Comparison of ENCODE assay signal across 10 cellular contexts in the genomic region with DNA sequence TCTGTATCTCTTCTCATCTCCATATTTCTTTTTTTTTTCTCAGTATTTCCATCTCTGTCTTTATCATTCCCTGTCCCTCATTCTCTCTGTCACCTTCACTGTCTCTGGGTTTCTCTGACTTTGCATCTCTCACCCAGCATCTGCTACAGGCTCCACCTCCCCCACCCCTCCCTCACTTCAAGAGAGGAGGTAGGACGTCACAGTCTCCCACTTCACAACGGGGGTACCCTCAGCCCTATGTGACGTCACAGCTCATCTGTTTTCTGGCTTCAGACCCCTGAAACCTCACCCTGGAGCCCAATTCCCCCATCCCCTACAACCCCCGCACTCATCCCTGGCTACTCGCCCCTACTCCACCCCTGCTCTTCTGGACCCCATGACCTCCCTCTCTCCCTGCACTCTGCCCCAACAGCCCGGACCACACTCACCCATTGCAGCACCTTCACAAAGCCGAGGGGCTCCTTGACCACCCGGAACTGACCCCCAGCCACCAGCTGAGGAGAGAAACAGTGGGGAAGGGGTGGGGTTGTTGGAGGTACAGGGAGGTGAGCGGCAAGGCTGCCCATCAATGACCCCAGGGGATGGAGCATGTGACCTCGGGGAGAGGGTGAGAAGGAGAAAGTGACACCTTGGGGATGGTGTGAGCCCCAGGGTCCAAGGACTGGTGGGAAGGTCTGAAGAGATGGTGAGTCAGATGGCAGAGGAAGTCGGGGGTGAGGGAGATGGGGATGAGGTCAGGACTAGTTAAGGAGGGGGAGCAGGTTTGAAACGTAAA. TPM values are rescaled to one million over a fixed set of nuclear protein-coding genes. Genes with fewer than 3 reads are reported as not detected.
DNase-seq lines count a peak whose midpoint lies in the region; ATAC-seq, FAIRE-seq and TF ChIP-seq lines count a peak whose summit lies in the region.
"Had no signal": no experiment of that assay in that cellular context is flagged by ENCODE, and none has a peak within 500 bp of the region (broad histone marks: within the 10 kb centered on the region; RNA-seq: fewer than 3 reads in every experiment).

No MANE protein-coding gene starts in this region.

- peak overlapping the region in 1 of 3 experiments; percentile 37; a peak in 2 of 6 replicates for H3K4me3 ChIP-seq in HepG2 (replicated peaks in 1 of 3; ENCODE audit: insufficient read depth in 1 of 3, low read depth in 2 of 3, low read length in 3 of 3)
- no peak overlapping the region for H3K4me3 ChIP-seq in right lobe of liver
- no peak overlapping the region for H3K4me3 ChIP-seq in heart left ventricle
- H3K4me3 ChIP-seq in CD8-positive, alpha-beta memory T cell (ENCODE audit: low read length): no peak overlapping the region

- peak overlapping the region; percentile 7; the same call in 1 of the 2 replicates for H3K4me2 ChIP-seq in HepG2 (ENCODE audit: low read depth, low read length)

- H3K27ac Mint-ChIP-seq in brain: peak overlapping the region; percentile 13 to 97 (median 65)
- peak overlapping the region in 1 of 8 donors; percentile 15 for H3K27ac Mint-ChIP-seq in CD8-positive, alpha-beta memory T cell

- no peak for TF ChIP-seq RAD21 in HepG2 (CRISPR knock-in tag; IDR thresholded peaks at IDR 0.05)

- H3K27ac ChIP-seq in HepG2 (ENCODE audit: extremely low read length, insufficient read depth, low read length) (no peak overlapping the region), right lobe of liver (no peak overlapping the region), substantia nigra (ENCODE audit: low read depth, low read length, poor library complexity, severe bottlenecking) (peak overlapping the region; percentile 42), heart left ventricle (no peak overlapping the region)
- H3K27ac ChIP-seq in CD8-positive, alpha-beta memory T cell (ENCODE audit: low read depth, low read length): no peak overlapping the region

- CTCF ChIA-PET in HepG2 (lab: Yijun Ruan, JAX; ENCODE audit: low intra/inter-chr PET ratio, low total read pairs): no interaction called here
- CTCF ChIA-PET in CD8-positive, alpha-beta memory T cell (lab: Charles Lee): no interaction called here

- no peaks in the 10 kb centered on the region for H4K20me1 ChIP-seq in HepG2 (ENCODE audit: insufficient read depth, low read length)

- H3K9ac ChIP-seq in HepG2 (ENCODE audit: insufficient read depth, low read depth, low read length): no peak overlapping the region

- TF ChIP-seq EP300 in HepG2 (IDR thresholded peaks at IDR 0.05; ENCODE audit: low read depth in 2 of 2, low read length in 2 of 2) (no peak), HepG2 (CRISPR knock-in tag; IDR thresholded peaks at IDR 0.05; ENCODE audit: borderline replicate concordance) (no peak)

- no peaks in the 10 kb centered on the region for H3K36me3 Mint-ChIP-seq in brain
- H3K36me3 Mint-ChIP-seq in CD8-positive, alpha-beta memory T cell: peaks cover 0 to 3% (median 1%) of the 10 kb centered on the region in 3 donors

- H3K9me3 Mint-ChIP-seq in brain: peaks cover 0 to 16% (median 0%) of the 10 kb centered on the region in 5 experiments
- no peaks in the 10 kb centered on the region for H3K9me3 Mint-ChIP-seq in CD8-positive, alpha-beta memory T cell

- 8% methylated on average over 12 of the region's 12 CpGs for WGBS in HepG2 (ENCODE audit: low lambda C conversion rate)
- WGBS in right lobe of liver (ENCODE audit: insufficient coverage, low coverage, low lambda C conversion rate, missing lambda C conversion rate): 30% methylated on average over 12 of the region's 12 CpGs
- 9 to 46% (median 28%) methylated on average over 12 of the region's 12 CpGs for WGBS in heart left ventricle, 4 donors

- peaks cover 4% of the 10 kb centered on the region for H3K27me3 Mint-ChIP-seq in brain
- H3K27me3 Mint-ChIP-seq in CD8-positive, alpha-beta memory T cell: peaks cover 0 to 2% of the 10 kb centered on the region in 2 donors

- POLR2A ChIA-PET in HepG2 (lab: Yijun Ruan, JAX): no interaction called here
- POLR2A ChIA-PET in CD8-positive, alpha-beta memory T cell (lab: Charles Lee): no interaction called here

- no peak for TF ChIP-seq CTCF in HepG2 (CRISPR knock-in tag; IDR thresholded peaks at IDR 0.05)
- TF ChIP-seq CTCF in right lobe of liver (IDR thresholded peaks at IDR 0.05): no peak
- TF ChIP-seq CTCF in brain (conservative IDR thresholded peaks at IDR 0.05): no peak
- no peak for TF ChIP-seq CTCF in heart left ventricle (IDR thresholded peaks at IDR 0.05)

- H3K4me3 Mint-ChIP-seq in brain: peak overlapping the region; percentile 49 to 85 (median 80)
- H3K4me3 Mint-ChIP-seq in CD8-positive, alpha-beta memory T cell: peak overlapping the region in 3 of 7 donors; percentile 1 to 82 (median 44)

- in situ Hi-C loops in HepG2 (cut with HindIII; ENCODE audit: extremely low pct_ligation_motif_present, low pct_unique_long_range_greater_than_20kb): no loop called here

- TF ChIP-seq POLR2A in HepG2 (IDR thresholded peaks at IDR 0.05; ENCODE audit: insufficient read depth in 1 of 2, low read depth in 2 of 2, low read length in 2 of 2) (no peak), right lobe of liver (IDR thresholded peaks at IDR 0.05) (no peak), heart left ventricle (IDR thresholded peaks at IDR 0.05) (no peak)

- H3K27me3 ChIP-seq in HepG2 (ENCODE audit: control insufficient read depth in 1 of 2, insufficient read depth in 2 of 2, low read length in 2 of 2) (no peaks in the 10 kb centered on the region), right lobe of liver (no peaks in the 10 kb centered on the region), heart left ventricle (no peaks in the 10 kb centered on the region)
- H3K27me3 ChIP-seq in CD8-positive, alpha-beta memory T cell (ENCODE audit: insufficient read depth, low read length, poor library complexity, severe bottlenecking): no peaks in the 10 kb centered on the region

- H3K4me1 ChIP-seq in HepG2 (ENCODE audit: insufficient read depth, low read length) (peaks cover 52% of the 10 kb centered on the region), right lobe of liver (no peaks in the 10 kb centered on the region), heart left ventricle (peaks cover 0 to 11% (median 2%) of the 10 kb centered on the region in 12 donors)
- H3K4me1 ChIP-seq in CD8-positive, alpha-beta memory T cell (ENCODE audit: insufficient read depth, low read length): no peaks in the 10 kb centered on the region

- intact Hi-C loops in HepG2 (cut with micrococcal nuclease; ENCODE audit: unreplicated experiment): no loop called here
- intact Hi-C loops in right lobe of liver (cut with DNase I): no loop called here
- intact Hi-C loops in heart left ventricle (cut with DNase I): loop anchor here in 4 of 10 donors (5.0 to 10.0 kb wide), 4 partner anchors 66 to 726 kb away; a partner anchor contains a TSS

- ATAC-seq in HepG2: no peak
- no peak for ATAC-seq in right lobe of liver
- no peak for ATAC-seq in heart left ventricle

- FAIRE-seq in HepG2 (lab: Jason Lieb, UNC): no peak
- FAIRE-seq: kidney had no signal

- H3K9me3 ChIP-seq in HepG2 (ENCODE audit: low read length) (no peaks in the 10 kb centered on the region), right lobe of liver (no peaks in the 10 kb centered on the region), heart left ventricle (no peaks in the 10 kb centered on the region)
- no peaks in the 10 kb centered on the region for H3K9me3 ChIP-seq in CD8-positive, alpha-beta memory T cell (ENCODE audit: low read length)
- H3K9me3 ChIP-seq: stomach had no signal

- H3K79me2 ChIP-seq in HepG2 (ENCODE audit: insufficient read depth, low read length): no peaks in the 10 kb centered on the region

- DNase-seq in HepG2 (ENCODE audit: low spot score) (no peak), right lobe of liver (no peak), substantia nigra (lab: John Stamatoyannopoulos, UW) (peak in 2 of 49 donors; percentile 17 to 61), heart left ventricle (no peak)
- DNase-seq in CD8-positive, alpha-beta memory T cell: no peak
- DNase-seq: IMR-90, kidney, NCI-H1694 treated with DMSO at 0.1 percent for 48 hours, stomach had no signal

- H3K36me3 ChIP-seq in HepG2 (replicated peaks in 1 of 2; ENCODE audit: control insufficient read depth in 1 of 2, insufficient read depth in 2 of 2, low read length in 2 of 2) (no peaks in the 10 kb centered on the region), right lobe of liver (no peaks in the 10 kb centered on the region), heart left ventricle (no peaks in the 10 kb centered on the region)
- no peaks in the 10 kb centered on the region for H3K36me3 ChIP-seq in CD8-positive, alpha-beta memory T cell (ENCODE audit: insufficient read depth, low read length)
- H3K36me3 ChIP-seq: stomach had no signal

- no TSS peak for BruUV-seq in HepG2 (replicated peaks; lab: Mats Ljungman, UMichigan)

- H3K4me1 Mint-ChIP-seq in brain: peaks cover 15% of the 10 kb centered on the region
- peaks cover 6 to 17% (median 10%) of the 10 kb centered on the region in 3 donors for H3K4me1 Mint-ChIP-seq in CD8-positive, alpha-beta memory T cell

- H2AFZ ChIP-seq in HepG2 (ENCODE audit: low read length): no peak overlapping the region

RNA-seq across cellular contexts. Expression of a gene that starts 1.3 kb away (rescaled TPM):
- 1.7 and 2.5 TPM in 2 replicates for total RNA-seq in HepG2 (2016; rRNA removed; fragmentation: Illumina TruSeq; extraction: Trizol)
- total RNA-seq in HepG2 (2016; cell fraction: cytosol; rRNA removed; fragmentation: Illumina TruSeq; extraction: Trizol; ENCODE audit: low read depth): 0.40 and 0.62 TPM in 2 replicates
- total RNA-seq in HepG2 (2016; cell fraction: insoluble cytoplasmic fraction; rRNA removed; fragmentation: Illumina TruSeq; extraction: Trizol): 0.62 and 2.3 TPM in 2 replicates
- total RNA-seq in HepG2 (2016; cell fraction: membrane; rRNA removed; fragmentation: Illumina TruSeq; extraction: Trizol): 0.55 and 0.93 TPM in 2 replicates
- 1.4 and 2.4 TPM in 2 replicates for total RNA-seq in HepG2 (2016; cell fraction: nucleus; rRNA removed; fragmentation: Illumina TruSeq; extraction: Trizol)
- 2.0 and 4.4 TPM in 2 replicates for polyA plus RNA-seq in HepG2 (2011; rRNA removed)
- polyA plus RNA-seq in HepG2 (2011; cell fraction: cytosol; rRNA removed): 2.7 and 2.9 TPM in 2 replicates
- 3.0 and 5.4 TPM in 2 replicates for polyA plus RNA-seq in HepG2 (2011; cell fraction: nucleus; rRNA removed)
- 6.5 and 6.7 TPM in 2 replicates for polyA plus RNA-seq in HepG2 (2012)
- 0.21 and 0.33 TPM in 2 replicates for polyA plus RNA-seq in HepG2 (2016; cell fraction: cytosol; fragmentation: Illumina TruSeq; extraction: Trizol; ENCODE audit: low read depth)
- polyA plus RNA-seq in HepG2 (2016; cell fraction: insoluble cytoplasmic fraction; fragmentation: Illumina TruSeq; extraction: Trizol; ENCODE audit: low read depth): 0.52 and 0.99 TPM in 2 replicates
- 0.50 and 0.73 TPM in 2 replicates for polyA plus RNA-seq in HepG2 (2016; cell fraction: membrane; fragmentation: Illumina TruSeq; extraction: Trizol; ENCODE audit: low read depth)
- 3.2 and 4.6 TPM in 2 replicates for polyA plus RNA-seq in HepG2 (2016; cell fraction: nucleus; fragmentation: Illumina TruSeq; extraction: Trizol; ENCODE audit: insufficient read depth, low read depth)
- polyA minus RNA-seq in HepG2 (2011; rRNA and poly(A)+ RNA removed; ENCODE audit: low replicate concordance): 1.6 and 4.4 TPM in 2 replicates
- polyA minus RNA-seq in HepG2 (2011; cell fraction: cytosol; rRNA and poly(A)+ RNA removed): 2.1 and 3.0 TPM in 2 replicates
- 1.7 and 2.2 TPM in 2 replicates for polyA minus RNA-seq in HepG2 (2011; cell fraction: nucleus; rRNA and poly(A)+ RNA removed)
- total RNA-seq in right lobe of liver: under 1 TPM in 5 of 6 experiments, not detected in 1; 0.12 to 0.39 (median 0.27) TPM
- 207 TPM for polyA plus RNA-seq in brain (ENCODE audit: insufficient read depth, low read depth, low replicate concordance)
- 1 to 10 TPM in 6 of 9 donors, under 1 TPM in 3; 0.49 to 2.7 (median 1.1) TPM for total RNA-seq in heart left ventricle
- 1 to 10 TPM; 1.3 to 3.7 TPM for polyA plus RNA-seq in heart left ventricle
- total RNA-seq in CD8-positive, alpha-beta memory T cell: 1 to 10 TPM; 1.9 to 2.5 TPM
- 0.25 TPM for polyA plus RNA-seq in CD8-positive, alpha-beta memory T cell

RNA-seq across cellular contexts. Expression of a gene that starts 12.6 kb away (rescaled TPM):
- total RNA-seq in HepG2 (2016; rRNA removed; fragmentation: Illumina TruSeq; extraction: Trizol) (2.5 and 2.6 TPM in 2 replicates), right lobe of liver (1 to 10 TPM; 3.8 to 6.4 (median 5.0) TPM), heart left ventricle (10 to 100 TPM in 2 of 9 donors, 1 to 10 TPM in 7; 6.6 to 12.7 (median 9.3) TPM)
- 1.5 and 2.5 TPM in 2 replicates for total RNA-seq in HepG2 (2016; cell fraction: cytosol; rRNA removed; fragmentation: Illumina TruSeq; extraction: Trizol; ENCODE audit: low read depth)
- 2.2 and 2.6 TPM in 2 replicates for total RNA-seq in HepG2 (2016; cell fraction: insoluble cytoplasmic fraction; rRNA removed; fragmentation: Illumina TruSeq; extraction: Trizol)
- 2.7 and 4.0 TPM in 2 replicates for total RNA-seq in HepG2 (2016; cell fraction: membrane; rRNA removed; fragmentation: Illumina TruSeq; extraction: Trizol)
- 4.3 and 4.4 TPM in 2 replicates for total RNA-seq in HepG2 (2016; cell fraction: nucleus; rRNA removed; fragmentation: Illumina TruSeq; extraction: Trizol)
- polyA plus RNA-seq in HepG2 (2011; rRNA removed) (2.6 and 2.9 TPM in 2 replicates), brain (ENCODE audit: insufficient read depth, low read depth, low replicate concordance) (2.1 TPM), heart left ventricle (10 to 100 TPM in 1 of 2 donors, 1 to 10 TPM in 1; 6.5 to 13.2 TPM)
- 1.6 and 1.7 TPM in 2 replicates for polyA plus RNA-seq in HepG2 (2011; cell fraction: cytosol; rRNA removed)
- polyA plus RNA-seq in HepG2 (2011; cell fraction: nucleus; rRNA removed): 17.3 and 17.7 TPM in 2 replicates
- 3.2 and 4.9 TPM in 2 replicates for polyA plus RNA-seq in HepG2 (2012)
- 1.0 and 1.1 TPM in 2 replicates for polyA plus RNA-seq in HepG2 (2016; cell fraction: cytosol; fragmentation: Illumina TruSeq; extraction: Trizol; ENCODE audit: low read depth)
- polyA plus RNA-seq in HepG2 (2016; cell fraction: insoluble cytoplasmic fraction; fragmentation: Illumina TruSeq; extraction: Trizol; ENCODE audit: low read depth): 2.2 and 2.8 TPM in 2 replicates
- 1.9 and 2.3 TPM in 2 replicates for polyA plus RNA-seq in HepG2 (2016; cell fraction: membrane; fragmentation: Illumina TruSeq; extraction: Trizol; ENCODE audit: low read depth)
- 8.7 and 12.2 TPM in 2 replicates for polyA plus RNA-seq in HepG2 (2016; cell fraction: nucleus; fragmentation: Illumina TruSeq; extraction: Trizol; ENCODE audit: insufficient read depth, low read depth)
- 4.0 and 25.7 TPM in 2 replicates for polyA minus RNA-seq in HepG2 (2011; rRNA and poly(A)+ RNA removed; ENCODE audit: low replicate concordance)
- polyA minus RNA-seq in HepG2 (2011; cell fraction: cytosol; rRNA and poly(A)+ RNA removed): 2.5 and 2.6 TPM in 2 replicates
- 5.2 and 5.6 TPM in 2 replicates for polyA minus RNA-seq in HepG2 (2011; cell fraction: nucleus; rRNA and poly(A)+ RNA removed)
- total RNA-seq in CD8-positive, alpha-beta memory T cell: 10 to 100 TPM; 13.3 to 13.5 TPM
- 3.0 TPM for polyA plus RNA-seq in CD8-positive, alpha-beta memory T cell

RNA-seq across cellular contexts. Expression of a gene that starts 27.0 kb away (rescaled TPM):
- 0.18 and 0.40 TPM in 2 replicates for total RNA-seq in HepG2 (2016; rRNA removed; fragmentation: Illumina TruSeq; extraction: Trizol)
- not detected in 2 replicates for total RNA-seq in HepG2 (2016; cell fraction: cytosol; rRNA removed; fragmentation: Illumina TruSeq; extraction: Trizol; ENCODE audit: low read depth)
- 0.19 and 0.24 TPM in 2 replicates for total RNA-seq in HepG2 (2016; cell fraction: insoluble cytoplasmic fraction; rRNA removed; fragmentation: Illumina TruSeq; extraction: Trizol)
- total RNA-seq in HepG2 (2016; cell fraction: membrane; rRNA removed; fragmentation: Illumina TruSeq; extraction: Trizol): 0.45 TPM in 1 of 2 replicates, not detected in the other
- 0.50 TPM in 1 of 2 replicates, not detected in the other for total RNA-seq in HepG2 (2016; cell fraction: nucleus; rRNA removed; fragmentation: Illumina TruSeq; extraction: Trizol)
- 3.6 and 5.1 TPM in 2 replicates for polyA plus RNA-seq in HepG2 (2011; rRNA removed)
- 4.2 and 6.6 TPM in 2 replicates for polyA plus RNA-seq in HepG2 (2011; cell fraction: cytosol; rRNA removed)
- polyA plus RNA-seq in HepG2 (2011; cell fraction: nucleus; rRNA removed): 1.5 and 1.9 TPM in 2 replicates
- polyA plus RNA-seq in HepG2 (2012): 2.8 and 4.2 TPM in 2 replicates
- polyA plus RNA-seq in HepG2 (2016; cell fraction: cytosol; fragmentation: Illumina TruSeq; extraction: Trizol; ENCODE audit: low read depth): 0.70 and 0.82 TPM in 2 replicates
- 0.23 and 0.32 TPM in 2 replicates for polyA plus RNA-seq in HepG2 (2016; cell fraction: insoluble cytoplasmic fraction; fragmentation: Illumina TruSeq; extraction: Trizol; ENCODE audit: low read depth)
- 0.83 and 0.88 TPM in 2 replicates for polyA plus RNA-seq in HepG2 (2016; cell fraction: membrane; fragmentation: Illumina TruSeq; extraction: Trizol; ENCODE audit: low read depth)
- polyA plus RNA-seq in HepG2 (2016; cell fraction: nucleus; fragmentation: Illumina TruSeq; extraction: Trizol; ENCODE audit: insufficient read depth, low read depth): 0.70 and 0.76 TPM in 2 replicates
- 4.8 and 952 TPM in 2 replicates for polyA minus RNA-seq in HepG2 (2011; rRNA and poly(A)+ RNA removed; ENCODE audit: low replicate concordance)
- polyA minus RNA-seq in HepG2 (2011; cell fraction: cytosol; rRNA and poly(A)+ RNA removed): 1.8 and 2.3 TPM in 2 replicates
- polyA minus RNA-seq in HepG2 (2011; cell fraction: nucleus; rRNA and poly(A)+ RNA removed): 1.3 and 1.9 TPM in 2 replicates
- 10 to 100 TPM in 4 of 6 experiments, 1 to 10 TPM in 2; 7.4 to 24.4 (median 14.5) TPM for total RNA-seq in right lobe of liver
- polyA plus RNA-seq in brain (ENCODE audit: insufficient read depth, low read depth, low replicate concordance): 164 TPM
- 100 to 1,000 TPM in 3 of 9 donors, 10 to 100 TPM in 6; 22.4 to 155 (median 50.4) TPM for total RNA-seq in heart left ventricle
- polyA plus RNA-seq in heart left ventricle: 100 to 1,000 TPM in 1 of 2 donors, 10 to 100 TPM in 1; 63.0 to 373 TPM
- 10 to 100 TPM; 95.2 to 98.1 TPM for total RNA-seq in CD8-positive, alpha-beta memory T cell
- 160 TPM for polyA plus RNA-seq in CD8-positive, alpha-beta memory T cell

RNA-seq across cellular contexts. Expression of a gene that starts 34.4 kb away (rescaled TPM):
- total RNA-seq in HepG2 (2016; rRNA removed; fragmentation: Illumina TruSeq; extraction: Trizol) (not detected in 2 replicates), right lobe of liver (under 1 TPM in 1 of 6 experiments, not detected in 5; 0.06 TPM), heart left ventricle (under 1 TPM in 6 of 9 donors, not detected in 3; 0.06 to 0.37 (median 0.09) TPM)
- not detected in 2 replicates for total RNA-seq in HepG2 (2016; cell fraction: cytosol; rRNA removed; fragmentation: Illumina TruSeq; extraction: Trizol; ENCODE audit: low read depth)
- total RNA-seq in HepG2 (2016; cell fraction: insoluble cytoplasmic fraction; rRNA removed; fragmentation: Illumina TruSeq; extraction: Trizol): not detected in 2 replicates
- total RNA-seq in HepG2 (2016; cell fraction: membrane; rRNA removed; fragmentation: Illumina TruSeq; extraction: Trizol): not detected in 2 replicates
- total RNA-seq in HepG2 (2016; cell fraction: nucleus; rRNA removed; fragmentation: Illumina TruSeq; extraction: Trizol): not detected in 2 replicates
- polyA plus RNA-seq in HepG2 (2011; rRNA removed) (0.03 and 0.09 TPM in 2 replicates), brain (ENCODE audit: insufficient read depth, low read depth, low replicate concordance) (1.4 TPM), heart left ventricle (under 1 TPM; 0.04 TPM)
- polyA plus RNA-seq in HepG2 (2011; cell fraction: cytosol; rRNA removed): 0.01 TPM in 1 of 2 replicates, not detected in the other
- 0.80 and 0.90 TPM in 2 replicates for polyA plus RNA-seq in HepG2 (2011; cell fraction: nucleus; rRNA removed)
- polyA plus RNA-seq in HepG2 (2012): 0.11 and 0.12 TPM in 2 replicates
- not detected in 2 replicates for polyA plus RNA-seq in HepG2 (2016; cell fraction: cytosol; fragmentation: Illumina TruSeq; extraction: Trizol; ENCODE audit: low read depth)
- polyA plus RNA-seq in HepG2 (2016; cell fraction: insoluble cytoplasmic fraction; fragmentation: Illumina TruSeq; extraction: Trizol; ENCODE audit: low read depth): not detected in 2 replicates
- polyA plus RNA-seq in HepG2 (2016; cell fraction: membrane; fragmentation: Illumina TruSeq; extraction: Trizol; ENCODE audit: low read depth): not detected in 2 replicates
- polyA plus RNA-seq in HepG2 (2016; cell fraction: nucleus; fragmentation: Illumina TruSeq; extraction: Trizol; ENCODE audit: insufficient read depth, low read depth): not detected in 2 replicates
- polyA minus RNA-seq in HepG2 (2011; rRNA and poly(A)+ RNA removed; ENCODE audit: low replicate concordance): 2.9 TPM in 1 of 2 replicates, not detected in the other
- polyA minus RNA-seq in HepG2 (2011; cell fraction: cytosol; rRNA and poly(A)+ RNA removed): not detected in 2 replicates
- polyA minus RNA-seq in HepG2 (2011; cell fraction: nucleus; rRNA and poly(A)+ RNA removed): 0.26 TPM in 1 of 2 replicates, not detected in the other
- total RNA-seq in CD8-positive, alpha-beta memory T cell: under 1 TPM; 0.24 to 0.61 TPM
- polyA plus RNA-seq in CD8-positive, alpha-beta memory T cell: not detected
- total RNA-seq: IMR-90 had no signal
- polyA plus RNA-seq: IMR-90 had no signal

RNA-seq across cellular contexts. Expression of a gene that starts 36.2 kb away (rescaled TPM):
- total RNA-seq in HepG2 (2016; rRNA removed; fragmentation: Illumina TruSeq; extraction: Trizol): 1.0 and 1.2 TPM in 2 replicates
- 0.35 and 0.40 TPM in 2 replicates for total RNA-seq in HepG2 (2016; cell fraction: cytosol; rRNA removed; fragmentation: Illumina TruSeq; extraction: Trizol; ENCODE audit: low read depth)
- 0.65 and 1.4 TPM in 2 replicates for total RNA-seq in HepG2 (2016; cell fraction: insoluble cytoplasmic fraction; rRNA removed; fragmentation: Illumina TruSeq; extraction: Trizol)
- total RNA-seq in HepG2 (2016; cell fraction: membrane; rRNA removed; fragmentation: Illumina TruSeq; extraction: Trizol): 0.65 and 0.90 TPM in 2 replicates
- 0.78 and 0.85 TPM in 2 replicates for total RNA-seq in HepG2 (2016; cell fraction: nucleus; rRNA removed; fragmentation: Illumina TruSeq; extraction: Trizol)
- polyA plus RNA-seq in HepG2 (2011; rRNA removed): 0.37 and 0.63 TPM in 2 replicates
- 0.35 and 1.4 TPM in 2 replicates for polyA plus RNA-seq in HepG2 (2011; cell fraction: cytosol; rRNA removed)
- polyA plus RNA-seq in HepG2 (2011; cell fraction: nucleus; rRNA removed): 1.9 and 2.3 TPM in 2 replicates
- polyA plus RNA-seq in HepG2 (2012): 0.21 and 0.40 TPM in 2 replicates
- polyA plus RNA-seq in HepG2 (2016; cell fraction: cytosol; fragmentation: Illumina TruSeq; extraction: Trizol; ENCODE audit: low read depth): 0.27 and 0.53 TPM in 2 replicates
- 0.74 and 1.2 TPM in 2 replicates for polyA plus RNA-seq in HepG2 (2016; cell fraction: insoluble cytoplasmic fraction; fragmentation: Illumina TruSeq; extraction: Trizol; ENCODE audit: low read depth)
- 0.58 and 1.1 TPM in 2 replicates for polyA plus RNA-seq in HepG2 (2016; cell fraction: membrane; fragmentation: Illumina TruSeq; extraction: Trizol; ENCODE audit: low read depth)
- 0.57 and 1.8 TPM in 2 replicates for polyA plus RNA-seq in HepG2 (2016; cell fraction: nucleus; fragmentation: Illumina TruSeq; extraction: Trizol; ENCODE audit: insufficient read depth, low read depth)
- 0.60 and 1.7 TPM in 2 replicates for polyA minus RNA-seq in HepG2 (2011; rRNA and poly(A)+ RNA removed; ENCODE audit: low replicate concordance)
- polyA minus RNA-seq in HepG2 (2011; cell fraction: cytosol; rRNA and poly(A)+ RNA removed): not detected in 2 replicates
- polyA minus RNA-seq in HepG2 (2011; cell fraction: nucleus; rRNA and poly(A)+ RNA removed): 0.52 and 1.2 TPM in 2 replicates
- total RNA-seq in right lobe of liver: 10 to 100 TPM in 4 of 6 experiments, 1 to 10 TPM in 2; 8.8 to 24.0 (median 18.4) TPM
- 9.1 TPM for polyA plus RNA-seq in brain (ENCODE audit: insufficient read depth, low read depth, low replicate concordance)
- 1 to 10 TPM; 2.6 to 7.1 (median 3.3) TPM for total RNA-seq in heart left ventricle
- 1 to 10 TPM; 2.9 to 6.7 TPM for polyA plus RNA-seq in heart left ventricle
- 1 to 10 TPM; 1.4 TPM for total RNA-seq in CD8-positive, alpha-beta memory T cell
- 0.25 TPM for polyA plus RNA-seq in CD8-positive, alpha-beta memory T cell

Comparison
In these comparisons a context has a peak if more than half of its experiments do, and no peak if none do; other contexts are left out.
1. RNA of a gene that starts 27.0 kb away (total RNA-seq): 95.2 to 98.1 TPM in CD8-positive, alpha-beta memory T cell, 22.4 to 155 TPM in heart left ventricle and 7.4 to 24.4 TPM in right lobe of liver; 0.18 to 0.50 TPM in HepG2; every median in the first group is over 4 times any median in the second.